26 cellular contexts compared by ENCODE assay signal in genomic region chr14:50839696-50840095, GRCh38. TPM values are rescaled to one million over a fixed set of nuclear protein-coding genes. Genes with fewer than 3 reads are reported as not detected.
"Had no signal": no experiment of that assay in that cellular context is flagged by ENCODE, and none has a peak within 500 bp of the region (broad histone marks: within the 10 kb centered on the region; RNA-seq: fewer than 3 reads in every experiment).

No MANE protein-coding gene starts in this region.

- H3K27me3 ChIP-seq: brain microvascular endothelial cell, Peyer's patch, SJSA1 had no signal

- H3K27ac ChIP-seq: brain microvascular endothelial cell, Peyer's patch, SJSA1 had no signal

- H3K4me3 Mint-ChIP-seq: activated CD8-positive, alpha-beta memory T cell treated with anti-CD3 and anti-CD28 coated beads, Interleukin-2, amount 10 ng/mL, durations not matched to agents 7 days and 5 days; activated CD8-positive, alpha-beta T cell treated with anti-CD3 and anti-CD28 coated beads, Interleukin-2, amount 10 ng/mL, durations not matched to agents 7 days and 5 days; activated naive CD8-positive, alpha-beta T cell treated with anti-CD3 and anti-CD28 coated beads, Interleukin-2, amount 50 U/mL, for 24 hours; activated T-cell treated with anti-CD3 and anti-CD28 coated beads, Interleukin-2, amount 50 U/mL, for 24 hours; activated T-helper 1 cell treated with anti-CD3 and anti-CD28 coated beads, Interleukin-12 subunit alpha, Interleukin-12 subunit beta, Interleukin-2, Interleukin-4 antibody, amounts not matched to agents 30 ng/mL and 10 ng/mL and 1 ng/mL, durations not matched to agents 14 hours and 24 hours and 36 hours; T-helper 1 cell treated with Interleukin-12 subunit alpha and Interleukin-12 subunit beta and Interleukin-4 antibody, amounts not matched to agents 30 μg/mL and 1 μg/mL, for 36 hours had no signal

- H3K27ac Mint-ChIP-seq: activated CD8-positive, alpha-beta memory T cell treated with anti-CD3 and anti-CD28 coated beads, Interleukin-2, amount 10 ng/mL, durations not matched to agents 7 days and 5 days; activated naive CD4-positive, alpha-beta T cell treated with anti-CD3 and anti-CD28 coated beads, Interleukin-2, amount 50 U/mL, for 72 hours; activated T-cell treated with anti-CD3 and anti-CD28 coated beads, Interleukin-2, amount 50 U/mL, for 24 hours; activated T-helper 1 cell treated with anti-CD3 and anti-CD28 coated beads, Interleukin-12 subunit alpha, Interleukin-12 subunit beta, Interleukin-2, Interleukin-4 antibody, amounts not matched to agents 30 ng/mL and 10 ng/mL and 1 ng/mL, durations not matched to agents 14 hours and 24 hours and 36 hours; T-helper 1 cell treated with Interleukin-12 subunit alpha and Interleukin-12 subunit beta and Interleukin-4 antibody, amounts not matched to agents 30 μg/mL and 1 μg/mL, for 36 hours had no signal

- H3K36me3 Mint-ChIP-seq: activated naive CD4-positive, alpha-beta T cell treated with anti-CD3 and anti-CD28 coated beads, Interleukin-2, amount 50 U/mL, for 72 hours had no signal

- H3K36me3 ChIP-seq: brain microvascular endothelial cell, Peyer's patch, SJSA1 had no signal

- H3K4me3 ChIP-seq: Peyer's patch, SJSA1 had no signal

- H3K9me3 ChIP-seq: Peyer's patch, SJSA1 had no signal

- DNase-seq: activated CD4-positive, alpha-beta T cell treated with anti-CD3 and anti-CD28 coated beads for 48 hours; activated CD4-positive, alpha-beta T cell treated with anti-CD3 and anti-CD28 coated beads, Interleukin-2, amount 50 U/mL, for 4 hours; activated CD4-positive, CD25-positive, alpha-beta regulatory T cell treated with anti-CD3 and anti-CD28 coated beads, Interleukin-2, amount 50 U/mL, for 72 hours; activated effector memory CD4-positive, alpha-beta T cell treated with anti-CD3 and anti-CD28 coated beads, Interleukin-2, amount 50 U/mL, for 16 hours; activated naive CD4-positive, alpha-beta T cell treated with Interleukin-2 at 50 U/mL for 16 hours; activated naive CD8-positive, alpha-beta T cell treated with anti-CD3 and anti-CD28 coated beads, Interleukin-2, amount 50 U/mL, for 24 hours; activated T-cell treated with anti-CD3 and anti-CD28 coated beads, Interleukin-2, amount 50 U/mL, for 24 hours; amniotic stem cell; brain microvascular endothelial cell; Kasumi-1; KBM-7; NCI-H1048; NCI-H146; NCI-H187 treated with DMSO at 0.1 percent for 48 hours; NCI-H2081 treated with DMSO at 0.1 percent for 48 hours; NCI-H510A; NCI-H69; Peyer's patch; SHP77 had no signal

- H3K9me3 Mint-ChIP-seq: activated naive CD8-positive, alpha-beta T cell treated with anti-CD3 and anti-CD28 coated beads, Interleukin-2, amount 50 U/mL, for 24 hours; activated T-cell treated with anti-CD3 and anti-CD28 coated beads, Interleukin-2, amount 50 U/mL, for 24 hours; T-helper 1 cell treated with Interleukin-12 subunit alpha and Interleukin-12 subunit beta and Interleukin-4 antibody, amounts not matched to agents 30 μg/mL and 1 μg/mL, for 36 hours had no signal

- H3K27me3 Mint-ChIP-seq: activated CD8-positive, alpha-beta memory T cell treated with anti-CD3 and anti-CD28 coated beads, Interleukin-2, amount 10 ng/mL, durations not matched to agents 7 days and 5 days; activated naive CD8-positive, alpha-beta T cell treated with anti-CD3 and anti-CD28 coated beads, Interleukin-2, amount 50 U/mL, for 24 hours; activated T-cell treated with anti-CD3 and anti-CD28 coated beads, Interleukin-2, amount 50 U/mL, for 24 hours had no signal

RNA-seq across cellular contexts. Expression of gene ABHD12B, which starts 32.2 kb away (rescaled TPM):
- total RNA-seq: activated CD8-positive, alpha-beta memory T cell treated with anti-CD3 and anti-CD28 coated beads, Interleukin-2, amount 10 ng/mL, durations not matched to agents 7 days and 5 days; activated CD8-positive, alpha-beta T cell treated with anti-CD3 and anti-CD28 coated beads, Interleukin-2, amount 10 ng/mL, durations not matched to agents 7 days and 5 days; activated naive CD4-positive, alpha-beta T cell treated with anti-CD3 and anti-CD28 coated beads, Interleukin-2, amount 50 U/mL, for 72 hours; activated T-helper 1 cell treated with anti-CD3 and anti-CD28 coated beads, Interleukin-12 subunit alpha, Interleukin-12 subunit beta, Interleukin-2, Interleukin-4 antibody, amounts not matched to agents 30 ng/mL and 10 ng/mL and 1 ng/mL, durations not matched to agents 14 hours and 24 hours and 36 hours; cardiac septum; Peyer's patch; SJSA1 had no signal
